ENCODE assay signal across 7 cellular contexts in genomic region chrX:118644378-118644777, GRCh38.
A peak's percentile ranks its signal among the peaks of the same experiment; 100 is the strongest.
DNase-seq lines count a peak whose midpoint lies in the region; ATAC-seq and TF ChIP-seq lines count a peak whose summit lies in the region.

No MANE protein-coding gene starts in this region.

- ATAC-seq in GM21786 (IDR thresholded peaks at IDR 0.05; ENCODE audit: unreplicated experiment) (no peak), GM21528 (IDR thresholded peaks at IDR 0.05; ENCODE audit: low FRiP score, unreplicated experiment) (no peak)

- no peaks in the 10 kb centered on the region for H3K36me3 ChIP-seq in thyroid gland

- no peaks in the 10 kb centered on the region for H3K9me3 Mint-ChIP-seq in dendritic cell treated with granulocyte-macrophage colony-stimulating factor and Interleukin-4, amounts not matched to agents 40 ng/mL and 50 ng/mL, for 4 days
- H3K9me3 Mint-ChIP-seq in osteocyte (ENCODE audit: unreplicated experiment) = no peaks in the 10 kb centered on the region

- no peaks in the 10 kb centered on the region for H3K4me1 Mint-ChIP-seq in dendritic cell treated with granulocyte-macrophage colony-stimulating factor and Interleukin-4, amounts not matched to agents 40 ng/mL and 50 ng/mL, for 4 days (ENCODE audit: low read depth)
- H3K4me1 Mint-ChIP-seq in osteocyte (ENCODE audit: unreplicated experiment) = no peaks in the 10 kb centered on the region

- peak overlapping the region; percentile 20 for H3K27ac Mint-ChIP-seq in dendritic cell treated with granulocyte-macrophage colony-stimulating factor and Interleukin-4, amounts not matched to agents 40 ng/mL and 50 ng/mL, for 4 days
- no peak overlapping the region for H3K27ac Mint-ChIP-seq in osteocyte (ENCODE audit: unreplicated experiment)

- H3K4me1 ChIP-seq in thyroid gland = no peaks in the 10 kb centered on the region

- intact Hi-C loops in dendritic cell treated with granulocyte-macrophage colony-stimulating factor and Interleukin-4, amounts not matched to agents 40 ng/mL and 50 ng/mL, for 4 days (cut with micrococcal nuclease) = no loop called here
- intact Hi-C loops in thyroid gland (cut with DNase I) = no loop called here

- DNase-seq in GM20000 (ENCODE audit: low spot score) (peak; percentile 1), NCI-H460 (ENCODE audit: extremely low read depth, low read depth) (peak; percentile 41), osteocyte (ENCODE audit: extremely low spot score, unreplicated experiment) (no peak), thyroid gland (no peak)

- H3K4me3 ChIP-seq in thyroid gland (replicated peaks in 1 of 3) = no peak overlapping the region

- 43 to 56% methylated on average over 1 of the region's 1 CpG for WGBS in thyroid gland, 2 donors

- no peak overlapping the region for H3K4me3 Mint-ChIP-seq in dendritic cell treated with granulocyte-macrophage colony-stimulating factor and Interleukin-4, amounts not matched to agents 40 ng/mL and 50 ng/mL, for 4 days
- no peak overlapping the region for H3K4me3 Mint-ChIP-seq in osteocyte (ENCODE audit: unreplicated experiment)

- no peaks in the 10 kb centered on the region for H3K27me3 Mint-ChIP-seq in dendritic cell treated with granulocyte-macrophage colony-stimulating factor and Interleukin-4, amounts not matched to agents 40 ng/mL and 50 ng/mL, for 4 days
- H3K27me3 Mint-ChIP-seq in osteocyte (ENCODE audit: unreplicated experiment) = no peaks in the 10 kb centered on the region

- no peaks in the 10 kb centered on the region for H3K27me3 ChIP-seq in thyroid gland

- TF ChIP-seq CTCF in GM20000 (IDR thresholded peaks at IDR 0.05; ENCODE audit: extremely low read depth, missing control alignments) (no peak), osteocyte (IDR thresholded peaks at IDR 0.05) (peak; percentile 63), thyroid gland (IDR thresholded peaks at IDR 0.05) (peak in 3 of 6 experiments; percentile 15 to 30 (median 18))

- no peak overlapping the region for H3K27ac ChIP-seq in thyroid gland

- H3K36me3 Mint-ChIP-seq in dendritic cell treated with granulocyte-macrophage colony-stimulating factor and Interleukin-4, amounts not matched to agents 40 ng/mL and 50 ng/mL, for 4 days (ENCODE audit: low read depth) = peaks cover 43% of the 10 kb centered on the region
- H3K36me3 Mint-ChIP-seq in osteocyte (ENCODE audit: unreplicated experiment) = peaks cover 6% of the 10 kb centered on the region

- TF ChIP-seq POLR2A in thyroid gland (IDR thresholded peaks at IDR 0.05) = no peak

- no peaks in the 10 kb centered on the region for H3K9me3 ChIP-seq in thyroid gland

Comparison
In these comparisons a context has a peak if more than half of its experiments do, and no peak if none do; other contexts are left out.
1. DNase-seq: peak in GM20000 (single experiment) and NCI-H460 (single experiment); none in osteocyte (single experiment) and thyroid gland (0 of 2).